1 cellular context compared by ENCODE assay signal in the genomic region with DNA sequence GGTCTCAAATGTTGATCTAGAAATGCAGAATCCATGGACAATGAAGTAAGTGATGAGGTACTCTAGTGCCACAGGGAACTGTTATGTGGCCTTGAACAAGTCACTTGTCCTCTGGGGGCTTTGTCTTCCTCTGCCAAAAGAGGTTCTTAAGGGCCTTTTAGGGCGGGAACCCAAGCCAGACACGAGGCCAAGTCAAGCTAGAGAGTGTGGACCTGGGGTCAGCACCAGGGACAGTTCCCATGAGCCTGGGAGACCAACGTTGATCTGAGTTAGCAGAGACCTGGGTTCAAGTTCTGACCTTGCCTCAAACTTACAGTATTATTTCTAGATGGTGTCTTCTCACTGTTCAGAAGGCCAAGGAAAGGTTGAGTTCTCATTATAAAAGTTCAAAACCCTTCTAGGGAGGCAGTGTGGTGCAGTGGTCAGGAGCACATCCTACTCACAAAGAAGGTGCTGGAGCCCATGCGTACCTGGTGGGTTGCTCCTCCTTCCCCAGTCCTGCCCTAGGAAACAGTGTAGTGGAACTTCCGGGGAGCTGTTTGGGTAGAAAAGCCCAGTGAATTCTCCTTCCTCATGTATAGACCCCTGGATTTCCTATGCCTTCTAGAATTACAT.
TF ChIP-seq lines count a peak whose summit lies in the region.

No MANE protein-coding gene starts in this region.

TF ChIP-seq in HepG2, 621 proteins besides CTCF, POLR2A, EP300 and RAD21 (continued from another document):
- TF ChIP-seq, protein P1, sequence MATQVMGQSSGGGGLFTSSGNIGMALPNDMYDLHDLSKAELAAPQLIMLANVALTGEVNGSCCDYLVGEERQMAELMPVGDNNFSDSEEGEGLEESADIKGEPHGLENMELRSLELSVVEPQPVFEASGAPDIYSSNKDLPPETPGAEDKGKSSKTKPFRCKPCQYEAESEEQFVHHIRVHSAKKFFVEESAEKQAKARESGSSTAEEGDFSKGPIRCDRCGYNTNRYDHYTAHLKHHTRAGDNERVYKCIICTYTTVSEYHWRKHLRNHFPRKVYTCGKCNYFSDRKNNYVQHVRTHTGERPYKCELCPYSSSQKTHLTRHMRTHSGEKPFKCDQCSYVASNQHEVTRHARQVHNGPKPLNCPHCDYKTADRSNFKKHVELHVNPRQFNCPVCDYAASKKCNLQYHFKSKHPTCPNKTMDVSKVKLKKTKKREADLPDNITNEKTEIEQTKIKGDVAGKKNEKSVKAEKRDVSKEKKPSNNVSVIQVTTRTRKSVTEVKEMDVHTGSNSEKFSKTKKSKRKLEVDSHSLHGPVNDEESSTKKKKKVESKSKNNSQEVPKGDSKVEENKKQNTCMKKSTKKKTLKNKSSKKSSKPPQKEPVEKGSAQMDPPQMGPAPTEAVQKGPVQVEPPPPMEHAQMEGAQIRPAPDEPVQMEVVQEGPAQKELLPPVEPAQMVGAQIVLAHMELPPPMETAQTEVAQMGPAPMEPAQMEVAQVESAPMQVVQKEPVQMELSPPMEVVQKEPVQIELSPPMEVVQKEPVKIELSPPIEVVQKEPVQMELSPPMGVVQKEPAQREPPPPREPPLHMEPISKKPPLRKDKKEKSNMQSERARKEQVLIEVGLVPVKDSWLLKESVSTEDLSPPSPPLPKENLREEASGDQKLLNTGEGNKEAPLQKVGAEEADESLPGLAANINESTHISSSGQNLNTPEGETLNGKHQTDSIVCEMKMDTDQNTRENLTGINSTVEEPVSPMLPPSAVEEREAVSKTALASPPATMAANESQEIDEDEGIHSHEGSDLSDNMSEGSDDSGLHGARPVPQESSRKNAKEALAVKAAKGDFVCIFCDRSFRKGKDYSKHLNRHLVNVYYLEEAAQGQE (IDR thresholded peaks at IDR 0.05; ENCODE audit: borderline replicate concordance in 1 of 2, low read depth in 1 of 2, low read length in 2 of 2) = peak; percentile 74 to 93
- TF ChIP-seq PITX1 (CRISPR knock-in tag; IDR thresholded peaks at IDR 0.05) = no peak
- no peak for TF ChIP-seq FOXJ3 (CRISPR knock-in tag; IDR thresholded peaks at IDR 0.05; ENCODE audit: borderline replicate concordance)
- peak; percentile 79 for TF ChIP-seq WIZ (CRISPR knock-in tag; IDR thresholded peaks at IDR 0.05)
- peak; percentile 95 for TF ChIP-seq MIER2 (CRISPR knock-in tag; IDR thresholded peaks at IDR 0.05)
- TF ChIP-seq ZNF749 (CRISPR knock-in tag; IDR thresholded peaks at IDR 0.05; ENCODE audit: borderline replicate concordance) = no peak
- peak; percentile 42; the same call in 1 of the 2 replicates for TF ChIP-seq HDAC2 (CRISPR knock-in tag; IDR thresholded peaks at IDR 0.05)
- peak; percentile 62; the same call in 1 of the 2 replicates for TF ChIP-seq EHMT2 (IDR thresholded peaks at IDR 0.05; ENCODE audit: borderline replicate concordance, low read depth, low read length)
